Comparison of ENCODE assay signal across 3 cellular contexts in genomic region chr5:8254674-8255073, GRCh38.
"Had no signal": no experiment of that assay in that cellular context is flagged by ENCODE, and none has a peak within 500 bp of the region (broad histone marks: within the 10 kb centered on the region; RNA-seq: fewer than 3 reads in every experiment).

No MANE protein-coding gene starts in this region.

- ATAC-seq: GM12878 had no signal

- H3K4me3 ChIP-seq: GM12878 had no signal

- DNase-seq: GDM1, GF-D8 had no signal
